In the genomic region with DNA sequence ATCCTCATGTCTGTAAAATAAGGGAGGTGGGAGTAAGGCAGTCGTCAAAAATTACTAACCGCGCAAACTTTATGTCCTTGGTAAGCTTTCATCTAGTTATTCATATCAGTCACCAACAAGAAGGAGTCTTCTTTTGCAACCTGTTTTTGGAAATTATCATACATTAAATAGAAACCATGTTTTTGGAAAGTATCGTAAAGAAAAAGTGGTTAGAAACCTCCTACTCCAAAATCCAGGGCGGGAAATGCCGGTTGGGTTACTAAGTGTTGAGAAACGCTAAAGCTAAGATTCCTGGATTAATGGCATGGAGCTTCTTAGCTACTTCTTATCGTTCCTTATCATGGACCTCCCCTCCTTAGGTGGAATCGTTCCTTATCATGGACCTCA, we compare ENCODE assay signal across 1 cellular context.
TF ChIP-seq lines count a peak whose summit lies in the region.

No MANE protein-coding gene starts in this region.

TF ChIP-seq in GM23338, 12 proteins besides CTCF, POLR2A, EP300 and RAD21 (continued from another document):
- no peak for TF ChIP-seq ETS1 (IDR thresholded peaks at IDR 0.05)
- no peak for TF ChIP-seq REST (IDR thresholded peaks at IDR 0.05; ENCODE audit: unreplicated experiment)
